Comparison of ENCODE assay signal across 8 cellular contexts in genomic region chr19:1490311-1491113, GRCh38. TPM values are rescaled to one million over a fixed set of nuclear protein-coding genes. Genes with fewer than 3 reads are reported as not detected.
DNase-seq lines count a peak whose midpoint lies in the region; FAIRE-seq and TF ChIP-seq lines count a peak whose summit lies in the region.

Gene PCSK4 (minus strand): TSS chr19:1490350. CDS start chr19:1490346, 4 bp downstream.

- H3K4me1 Mint-ChIP-seq in HFFc6 (ENCODE audit: low read depth) = no peaks in the 10 kb centered on the region; the same call in 1 of the 2 replicates
- peaks cover 16% of the 10 kb centered on the region for H3K4me1 Mint-ChIP-seq in activated naive CD4-positive, alpha-beta T cell treated with anti-CD3 and anti-CD28 coated beads, Interleukin-2, amount 50 U/mL, for 24 hours

- TF ChIP-seq CTCF in HFFc6 (IDR thresholded peaks at IDR 0.05) = no peak
- TF ChIP-seq CTCF in NB4 (IDR thresholded peaks at IDR 0.05; ENCODE audit: low read depth, low read length) = no peak

- no peaks in the 10 kb centered on the region for H3K9me3 Mint-ChIP-seq in HFFc6
- no peaks in the 10 kb centered on the region for H3K9me3 Mint-ChIP-seq in activated naive CD4-positive, alpha-beta T cell treated with anti-CD3 and anti-CD28 coated beads, Interleukin-2, amount 50 U/mL, for 24 hours

- no peaks in the 10 kb centered on the region for H3K36me3 Mint-ChIP-seq in HFFc6 (ENCODE audit: low read depth)
- H3K36me3 Mint-ChIP-seq in activated naive CD4-positive, alpha-beta T cell treated with anti-CD3 and anti-CD28 coated beads, Interleukin-2, amount 50 U/mL, for 24 hours = no peaks in the 10 kb centered on the region

- H3K27me3 Mint-ChIP-seq in HFFc6 (ENCODE audit: insufficient read depth) = peaks cover 7% of the 10 kb centered on the region
- no peaks in the 10 kb centered on the region for H3K27me3 Mint-ChIP-seq in activated naive CD4-positive, alpha-beta T cell treated with anti-CD3 and anti-CD28 coated beads, Interleukin-2, amount 50 U/mL, for 24 hours

- H3K4me3 ChIP-seq in NB4 (ENCODE audit: low read depth, low read length) = peak within 1 kb of the TSS; percentile 46
- H3K4me3 ChIP-seq in SK-N-MC = peak within 1 kb of the TSS; percentile 88

- peak within 1 kb of the TSS; percentile 83 for H3K27ac Mint-ChIP-seq in HFFc6
- H3K27ac Mint-ChIP-seq in activated naive CD4-positive, alpha-beta T cell treated with anti-CD3 and anti-CD28 coated beads, Interleukin-2, amount 50 U/mL, for 24 hours = peak within 1 kb of the TSS; percentile 52

- FAIRE-seq in G401.6 (lab: Jason Lieb, UNC) = peak; percentile 99

- H3K9ac ChIP-seq in SK-N-MC (ENCODE audit: insufficient read length) = peak within 1 kb of the TSS; percentile 82

- peak within 1 kb of the TSS; percentile 89 for H3K4me3 Mint-ChIP-seq in HFFc6
- peak within 1 kb of the TSS; percentile 87 for H3K4me3 Mint-ChIP-seq in activated naive CD4-positive, alpha-beta T cell treated with anti-CD3 and anti-CD28 coated beads, Interleukin-2, amount 50 U/mL, for 24 hours

- no peaks in the 10 kb centered on the region for H3K9me3 ChIP-seq in SK-N-MC (ENCODE audit: low read depth, low read length)

- DNase-seq in HFFc6 = peak; percentile 98
- peak; percentile 96 for DNase-seq in NB4 (ENCODE audit: low read depth)
- DNase-seq in SK-N-MC (ENCODE audit: low read depth, low spot score) = peak; percentile 96
- peak; percentile 99 for DNase-seq in globus pallidus (ENCODE audit: low spot score)
- DNase-seq in non-pigmented ciliary epithelial cell (ENCODE audit: low read depth) = peak; percentile 95
- DNase-seq in superior temporal gyrus (ENCODE audit: extremely low spot score) = peak; percentile 98

- no peak for TF ChIP-seq POLR2A in NB4 (IDR thresholded peaks at IDR 0.05; ENCODE audit: extremely low read depth, insufficient read length)

- no peaks in the 10 kb centered on the region for H3K36me3 ChIP-seq in SK-N-MC (ENCODE audit: insufficient read depth, low read length)

- H3K27ac ChIP-seq in SK-N-MC = peak within 1 kb of the TSS; percentile 68

RNA-seq across cellular contexts. Expression of gene PCSK4, which starts in this region (rescaled TPM):
- total RNA-seq in HFFc6 (2021; fragmentation: NEBNext Ultra II Directional; extraction: Animal tissue kit (Norgen Biotek cat#: 25700)) = 1 to 10 TPM in 3 of 6 experiments, under 1 TPM in 3; 0.34 to 1.2 (median 0.98) TPM

Comparison
In these comparisons a context has a peak if more than half of its experiments do, and no peak if none do; other contexts are left out.
1. Peak in every context shown above with its lines: DNase-seq, H3K4me3 ChIP-seq and H3K27ac ChIP-seq.